Comparison of ENCODE assay signal across 21 cellular contexts in the genomic region with DNA sequence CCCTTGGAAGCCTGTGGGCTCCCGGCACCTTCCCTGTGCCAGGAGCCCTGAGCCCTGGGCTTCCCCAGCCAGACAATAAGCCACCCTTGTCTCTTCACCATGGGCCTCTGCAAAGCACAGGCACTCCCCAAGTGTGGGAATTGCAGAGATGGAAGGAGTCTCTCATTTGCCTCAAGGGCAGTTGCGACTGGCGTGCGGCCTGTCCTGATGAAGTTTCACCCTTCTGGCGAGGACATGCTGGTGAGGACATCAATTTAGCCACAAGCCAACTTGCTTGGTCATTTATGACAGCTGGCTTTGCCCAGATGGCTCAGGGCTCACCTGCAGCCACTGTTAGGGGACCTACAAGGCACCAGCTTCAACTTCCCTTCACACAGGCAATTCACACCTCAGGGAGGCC.
DNase-seq lines count a peak whose midpoint lies in the region; TF ChIP-seq lines count a peak whose summit lies in the region.
"Had no signal": no experiment of that assay in that cellular context is flagged by ENCODE, and none has a peak within 500 bp of the region (broad histone marks: within the 10 kb centered on the region; RNA-seq: fewer than 3 reads in every experiment).

No MANE protein-coding gene starts in this region.

- TF ChIP-seq CTCF in endothelial cell (IDR thresholded peaks at IDR 0.05; ENCODE audit: unreplicated experiment) (no peak), smooth muscle cell (IDR thresholded peaks at IDR 0.05; ENCODE audit: borderline replicate concordance, insufficient read depth, poor library complexity, severe bottlenecking) (no peak), Caco-2 (IDR thresholded peaks at IDR 0.05; ENCODE audit: insufficient read depth in 1 of 2, low read depth in 1 of 2, low read length in 1 of 2, severe bottlenecking in 1 of 2, unreplicated experiment in 1 of 2) (no peak)

- intact Hi-C loops in Caco-2 (cut with micrococcal nuclease; ENCODE audit: unreplicated experiment), result no loop called here

- 71% methylated on average over 5 of the region's 5 CpGs for WGBS in smooth muscle cell (ENCODE audit: low lambda C conversion rate)

- BruUV-seq in Caco-2 (replicated peaks; lab: Mats Ljungman, UMichigan), result no TSS peak

- no peak overlapping the region for H2AFZ ChIP-seq in smooth muscle cell (ENCODE audit: low read depth)
- H2AFZ ChIP-seq: GM23248 had no signal

- H4K20me1 ChIP-seq in smooth muscle cell (ENCODE audit: low read depth), result no peaks in the 10 kb centered on the region

- peak overlapping the region; percentile 97 for H3K27ac Mint-ChIP-seq in endothelial cell (ENCODE audit: unreplicated experiment)
- H3K27ac Mint-ChIP-seq in Caco-2 (ENCODE audit: unreplicated experiment), result no peak overlapping the region
- H3K27ac Mint-ChIP-seq: activated B cell treated with CpG ODN at 0.5 μM for 24 hours, B cell, T-helper 17 cell had no signal

- H3K27me3 Mint-ChIP-seq in endothelial cell (ENCODE audit: unreplicated experiment) (peaks cover 10% of the 10 kb centered on the region), Caco-2 (ENCODE audit: insufficient read depth, unreplicated experiment) (no peaks in the 10 kb centered on the region)

- CTCF ChIA-PET in Caco-2 (lab: Charles Lee), result interaction anchor here (0.5 kb wide), 1 partner anchor 396 kb away, joined by 3 read pairs; no protein-coding TSS in a partner anchor

- H3K36me3 ChIP-seq in H7 (replicated peaks; ENCODE audit: control insufficient read depth, insufficient read depth, low read length), result no peaks in the 10 kb centered on the region
- H3K36me3 ChIP-seq in smooth muscle cell (ENCODE audit: low read depth), result no peaks in the 10 kb centered on the region
- H3K36me3 ChIP-seq in Caco-2 (ENCODE audit: control insufficient read depth, insufficient read depth, low read length), result no peaks in the 10 kb centered on the region
- H3K36me3 ChIP-seq: left ventricle myocardium inferior, right lobe of liver had no signal

- no peak overlapping the region for H3K4me2 ChIP-seq in smooth muscle cell

- H3K27me3 ChIP-seq in H7 (ENCODE audit: control insufficient read depth, insufficient read depth, low read length), result no peaks in the 10 kb centered on the region
- no peaks in the 10 kb centered on the region for H3K27me3 ChIP-seq in smooth muscle cell (ENCODE audit: low read depth)
- H3K27me3 ChIP-seq in Caco-2 (replicated peaks; ENCODE audit: control insufficient read depth, insufficient read depth, low read length), result no peaks in the 10 kb centered on the region
- H3K27me3 ChIP-seq: right lobe of liver had no signal

- H3K9me3 Mint-ChIP-seq in endothelial cell (ENCODE audit: unreplicated experiment) (no peaks in the 10 kb centered on the region), Caco-2 (ENCODE audit: unreplicated experiment) (no peaks in the 10 kb centered on the region)
- H3K9me3 Mint-ChIP-seq: activated B cell treated with CpG ODN at 0.5 μM for 24 hours had no signal

- H3K79me2 ChIP-seq in smooth muscle cell (ENCODE audit: low read depth), result no peaks in the 10 kb centered on the region

- H3K36me3 Mint-ChIP-seq in endothelial cell (ENCODE audit: low read depth, unreplicated experiment) (peaks cover 3% of the 10 kb centered on the region), Caco-2 (ENCODE audit: insufficient read depth, unreplicated experiment) (no peaks in the 10 kb centered on the region)

- H3K9ac ChIP-seq in smooth muscle cell (ENCODE audit: low read depth), result peak overlapping the region; percentile 1
- H3K9ac ChIP-seq: GM23248 had no signal

- POLR2A ChIA-PET in Caco-2 (lab: Charles Lee), result no interaction called here

- H3K4me1 ChIP-seq in smooth muscle cell (ENCODE audit: low read depth), result peaks cover 32% of the 10 kb centered on the region
- H3K4me1 ChIP-seq in Caco-2, result peaks cover 12% of the 10 kb centered on the region

- H3K4me3 ChIP-seq in H7 (ENCODE audit: insufficient read depth, low read depth, low read length), result no peak overlapping the region
- H3K4me3 ChIP-seq in smooth muscle cell, result no peak overlapping the region
- no peak overlapping the region for H3K4me3 ChIP-seq in Caco-2 (ENCODE audit: low read depth, low read length)
- H3K4me3 ChIP-seq: coronary artery, GM23248, left ventricle myocardium inferior, right lobe of liver had no signal

- H3K4me3 Mint-ChIP-seq in endothelial cell (ENCODE audit: unreplicated experiment) (no peak overlapping the region), Caco-2 (ENCODE audit: unreplicated experiment) (no peak overlapping the region)
- H3K4me3 Mint-ChIP-seq: activated B cell treated with CpG ODN at 0.5 μM for 24 hours, B cell, T-helper 17 cell had no signal

- H3F3A ChIP-seq in smooth muscle cell (ENCODE audit: low read depth), result peaks cover 9% of the 10 kb centered on the region

- DNase-seq in H7 (peak; percentile 7), NAMALWA (ENCODE audit: low spot score) (peak; percentile 59), endothelial cell (ENCODE audit: low spot score) (no peak), smooth muscle cell (lab: John Stamatoyannopoulos, UW; ENCODE audit: unreplicated experiment) (no peak), iPS-NIHi7 (ENCODE audit: extremely low spot score) (no peak), Caco-2 (no peak), hepatic stellate cell (ENCODE audit: low spot score) (no peak)
- DNase-seq: activated B cell treated with CpG ODN at 0.5 μM for 24 hours; activated naive CD4-positive, alpha-beta T cell; DMS153; KG1; left ventricle myocardium inferior; NCI-H1417 treated with DMSO at 0.1 percent for 48 hours; NCI-H2171; occipital lobe; T-helper 17 cell had no signal

- H3K27ac ChIP-seq in smooth muscle cell (ENCODE audit: low read depth), result peak overlapping the region; percentile 75
- H3K27ac ChIP-seq: coronary artery, epithelial cell of prostate, GM23248, left ventricle myocardium inferior, right lobe of liver had no signal

- H3K9me3 ChIP-seq in smooth muscle cell (replicated peaks; ENCODE audit: low read depth), result no peaks in the 10 kb centered on the region
- H3K9me3 ChIP-seq in Caco-2, result no peaks in the 10 kb centered on the region
- H3K9me3 ChIP-seq: left ventricle myocardium inferior, right lobe of liver had no signal

- H3K4me1 Mint-ChIP-seq in endothelial cell (ENCODE audit: unreplicated experiment) (peaks cover 23% of the 10 kb centered on the region), Caco-2 (ENCODE audit: low read depth, unreplicated experiment) (peaks cover 15% of the 10 kb centered on the region)

Comparison
In these comparisons a context has a peak if more than half of its experiments do, and no peak if none do; other contexts are left out.
1. DNase-seq: peak in H7 (single experiment) and NAMALWA (single experiment); none in endothelial cell (single experiment), smooth muscle cell (single experiment), iPS-NIHi7 (single experiment), Caco-2 (0 of 2) and hepatic stellate cell (single experiment).